In genomic region chr18:79580481-79581171, GRCh38 we compare ENCODE assay signal across 20 cellular contexts.
DNase-seq lines count a peak whose midpoint lies in the region; ATAC-seq and TF ChIP-seq lines count a peak whose summit lies in the region.
"Had no signal": no experiment of that assay in that cellular context is flagged by ENCODE, and none has a peak within 500 bp of the region (broad histone marks: within the 10 kb centered on the region; RNA-seq: fewer than 3 reads in every experiment).

No MANE protein-coding gene starts in this region.

- DNase-seq in GM23338 (ENCODE audit: low spot score) (no peak), iPS-NIHi11 (ENCODE audit: low spot score) (peak; percentile 12), sciatic nerve (ENCODE audit: low spot score) (peak; percentile 51), NCI-H1105 (lab: John Stamatoyannopoulos, UW) (no peak), DMS 273 (lab: John Stamatoyannopoulos, UW; ENCODE audit: unreplicated experiment) (no peak), NCI-H2171 (lab: John Stamatoyannopoulos, UW) (no peak)
- DNase-seq: activated CD4-positive, alpha-beta T cell treated with anti-CD3 and anti-CD28 coated beads, Interleukin-2, amount 10 ng/mL, durations not matched to agents 24 days and 14 days; activated naive CD4-positive, alpha-beta T cell treated with anti-CD3 and anti-CD28 coated beads for 36 hours; activated T-cell treated with anti-CD3 and anti-CD28 coated beads, Interleukin-2, amount 50 U/mL, for 48 hours; Caco-2; DND-41; foreskin fibroblast; mesenchymal stem cell; OCI-M1; SHP77 had no signal

- H3K4me1 ChIP-seq in BLaER1 (peaks cover 69% of the 10 kb centered on the region), GM23338 (ENCODE audit: insufficient read depth) (no peaks in the 10 kb centered on the region)
- H3K4me1 ChIP-seq: Caco-2 had no signal

- H3K4me1 Mint-ChIP-seq in GM23338 = peaks cover 4% of the 10 kb centered on the region
- H3K4me1 Mint-ChIP-seq: activated CD4-positive, alpha-beta T cell treated with anti-CD3 and anti-CD28 coated beads, Interleukin-2, amount 10 ng/mL, durations not matched to agents 24 days and 14 days had no signal

- H3K9me2 ChIP-seq in GM23338 (ENCODE audit: insufficient read depth) = no peaks in the 10 kb centered on the region

- H3K79me2 ChIP-seq in GM23338 (replicated peaks; ENCODE audit: insufficient read depth) = no peaks in the 10 kb centered on the region

- H3K27ac ChIP-seq in BLaER1 = peak overlapping the region; percentile 13; the same call in 1 of the 2 replicates
- H3K27ac ChIP-seq in GM23338 (ENCODE audit: low read depth) = no peak overlapping the region
- H3K27ac ChIP-seq: C4-2B, upper lobe of left lung had no signal

- H3K36me3 ChIP-seq in BLaER1 = no peaks in the 10 kb centered on the region
- no peaks in the 10 kb centered on the region for H3K36me3 ChIP-seq in GM23338 (ENCODE audit: insufficient read depth)
- H3K36me3 ChIP-seq: upper lobe of left lung had no signal

- H3F3A ChIP-seq in GM23338 (replicated peaks; ENCODE audit: low read depth) = peaks cover 12% of the 10 kb centered on the region

- no peak overlapping the region for H3K9ac ChIP-seq in BLaER1

- no peak overlapping the region for H2AFZ ChIP-seq in GM23338

- H3K9me3 ChIP-seq in BLaER1 = no peaks in the 10 kb centered on the region
- H3K9me3 ChIP-seq: Caco-2, upper lobe of left lung had no signal

- no peak overlapping the region for H3K4me2 ChIP-seq in BLaER1
- no peak overlapping the region for H3K4me2 ChIP-seq in GM23338

- TF ChIP-seq CTCF in GM23338 (conservative IDR thresholded peaks at IDR 0.05; ENCODE audit: low read depth in 2 of 2) = no peak

- no peaks in the 10 kb centered on the region for H4K20me1 ChIP-seq in BLaER1
- no peaks in the 10 kb centered on the region for H4K20me1 ChIP-seq in GM23338 (replicated peaks; ENCODE audit: insufficient read depth)

- intact Hi-C loops in sciatic nerve (cut with DNase I) = no loop called here

- peaks cover 6% of the 10 kb centered on the region for H3K27me3 Mint-ChIP-seq in GM23338 (ENCODE audit: insufficient read depth, low read depth, poor library complexity)
- H3K27me3 Mint-ChIP-seq: activated CD4-positive, alpha-beta T cell treated with anti-CD3 and anti-CD28 coated beads, Interleukin-2, amount 10 ng/mL, durations not matched to agents 24 days and 14 days had no signal

- no peaks in the 10 kb centered on the region; the same call in 2 of the 3 replicates for H3K9me3 Mint-ChIP-seq in GM23338
- H3K9me3 Mint-ChIP-seq: activated CD4-positive, alpha-beta T cell treated with anti-CD3 and anti-CD28 coated beads, Interleukin-2, amount 10 ng/mL, durations not matched to agents 24 days and 14 days; activated naive CD4-positive, alpha-beta T cell treated with anti-CD3 and anti-CD28 coated beads for 36 hours had no signal

- H3K4me3 Mint-ChIP-seq in GM23338 = no peak overlapping the region
- H3K4me3 Mint-ChIP-seq: activated CD4-positive, alpha-beta T cell treated with anti-CD3 and anti-CD28 coated beads, Interleukin-2, amount 10 ng/mL, durations not matched to agents 24 days and 14 days; activated naive CD4-positive, alpha-beta T cell treated with anti-CD3 and anti-CD28 coated beads for 36 hours had no signal

- H3K4me3 ChIP-seq in BLaER1 (no peak overlapping the region), GM23338 (no peak overlapping the region)
- H3K4me3 ChIP-seq: upper lobe of left lung had no signal

- H3K27me3 ChIP-seq in BLaER1 (no peaks in the 10 kb centered on the region), GM23338 (ENCODE audit: insufficient read depth) (no peaks in the 10 kb centered on the region)
- H3K27me3 ChIP-seq: upper lobe of left lung had no signal

- no peaks in the 10 kb centered on the region for H3K36me3 Mint-ChIP-seq in GM23338 (ENCODE audit: low read depth)

- H3K27ac Mint-ChIP-seq in GM23338 = no peak overlapping the region
- H3K27ac Mint-ChIP-seq: activated CD4-positive, alpha-beta T cell treated with anti-CD3 and anti-CD28 coated beads, Interleukin-2, amount 10 ng/mL, durations not matched to agents 24 days and 14 days; activated naive CD4-positive, alpha-beta T cell treated with anti-CD3 and anti-CD28 coated beads for 36 hours had no signal

- ATAC-seq in GM23338 (peak; percentile 28; the same call in 2 of the 3 replicates), sciatic nerve (no peak)
- ATAC-seq: esophagus mucosa, left colon had no signal

TF ChIP-seq in GM23338, 12 proteins besides CTCF, POLR2A, EP300 and RAD21 (continues in another document):
- TF ChIP-seq STAT1 (IDR thresholded peaks at IDR 0.05; ENCODE audit: unreplicated experiment) = no peak
- TF ChIP-seq REST (IDR thresholded peaks at IDR 0.05; ENCODE audit: unreplicated experiment) = no peak
- no peak for TF ChIP-seq CREB1 (CRISPR knock-in tag; IDR thresholded peaks at IDR 0.05; ENCODE audit: low read depth)

Comparison
In these comparisons a context has a peak if more than half of its experiments do, and no peak if none do; other contexts are left out.
1. DNase-seq: peak in iPS-NIHi11 (single experiment) and sciatic nerve (single experiment); none in GM23338 (single experiment), NCI-H1105 (single experiment), DMS 273 (single experiment) and NCI-H2171 (single experiment).